ENCODE assay signal across 30 cellular contexts in genomic region chr11:96277696-96278038, GRCh38.
DNase-seq lines count a peak whose midpoint lies in the region; ATAC-seq, FAIRE-seq and TF ChIP-seq lines count a peak whose summit lies in the region.
"Had no signal": no experiment of that assay in that cellular context is flagged by ENCODE, and none has a peak within 500 bp of the region (broad histone marks: within the 10 kb centered on the region; RNA-seq: fewer than 3 reads in every experiment).

No MANE protein-coding gene starts in this region.

- H3K4me1 Mint-ChIP-seq in astrocyte (ENCODE audit: low read depth, unreplicated experiment): peaks cover 38% of the 10 kb centered on the region
- peaks cover 67% of the 10 kb centered on the region for H3K4me1 Mint-ChIP-seq in mesothelial cell of epicardium
- H3K4me1 Mint-ChIP-seq in immature natural killer cell: peaks cover 12 to 30% of the 10 kb centered on the region in 2 donors

- TF ChIP-seq CTCF in mammary epithelial cell (conservative IDR thresholded peaks at IDR 0.05 in 1 of 2, IDR thresholded peaks at IDR 0.05 in 1 of 2; ENCODE audit: extremely low read depth in 1 of 2, insufficient read depth in 1 of 2, low read depth in 1 of 2, low read length in 2 of 2): no peak
- no peak for TF ChIP-seq CTCF in breast epithelium (IDR thresholded peaks at IDR 0.05)
- no peak for TF ChIP-seq CTCF in astrocyte (IDR thresholded peaks at IDR 0.05; ENCODE audit: insufficient read depth, low read depth, low read length)
- no peak for TF ChIP-seq CTCF in mesothelial cell of epicardium (IDR thresholded peaks at IDR 0.05; ENCODE audit: unreplicated experiment)
- TF ChIP-seq CTCF in uterus (IDR thresholded peaks at IDR 0.05): no peak

- no peak for FAIRE-seq in astrocyte (lab: Jason Lieb, UNC)
- FAIRE-seq: pancreas, urothelium cell line had no signal

- peaks cover 41% of the 10 kb centered on the region for H3K4me1 ChIP-seq in mammary epithelial cell (ENCODE audit: insufficient read depth, low read length)
- peaks cover 0 to 11% of the 10 kb centered on the region in 2 donors for H3K4me1 ChIP-seq in breast epithelium
- H3K4me1 ChIP-seq in astrocyte (ENCODE audit: insufficient read depth, low read length): peaks cover 11% of the 10 kb centered on the region
- H3K4me1 ChIP-seq in uterus: peaks cover 0 to 7% of the 10 kb centered on the region in 2 donors
- H3K4me1 ChIP-seq: BLaER1 had no signal

- H3K9me3 ChIP-seq in mammary epithelial cell (replicated peaks; ENCODE audit: insufficient read depth, low read length): no peaks in the 10 kb centered on the region
- H3K9me3 ChIP-seq in breast epithelium: no peaks in the 10 kb centered on the region
- H3K9me3 ChIP-seq in astrocyte (ENCODE audit: insufficient read depth, low read depth, low read length): no peaks in the 10 kb centered on the region
- no peaks in the 10 kb centered on the region for H3K9me3 ChIP-seq in uterus
- H3K9me3 ChIP-seq: BLaER1, heart right ventricle, lower lobe of right lung, pancreas, suprapubic skin had no signal

- H2AFZ ChIP-seq in mammary epithelial cell (ENCODE audit: low read depth, low read length) (no peak overlapping the region), astrocyte (ENCODE audit: low read depth, low read length) (no peak overlapping the region)

- dilution Hi-C loops in mammary epithelial cell (cut with HindIII; ENCODE audit: low sequenced_read_pairs): loop anchor here (5.0 kb wide), 1 partner anchor 40 kb away; no protein-coding TSS in a partner anchor

- CTCF ChIA-PET in mammary epithelial cell (lab: Charles Lee; ENCODE audit: low non-redundant PET): no interaction called here

- no TSS peak for BruUV-seq in mammary epithelial cell (replicated peaks; lab: Mats Ljungman, UMichigan)

- H3K4me3 Mint-ChIP-seq in astrocyte (ENCODE audit: unreplicated experiment): no peak overlapping the region
- H3K4me3 Mint-ChIP-seq in mesothelial cell of epicardium: no peak overlapping the region
- no peak overlapping the region for H3K4me3 Mint-ChIP-seq in immature natural killer cell
- H3K4me3 Mint-ChIP-seq: activated CD4-positive, alpha-beta T cell treated with anti-CD3 and anti-CD28 coated beads, Interleukin-2, amount 10 ng/mL, durations not matched to agents 24 days and 14 days; central memory CD8-positive, alpha-beta T cell; endodermal cell; stimulated activated naive B cell treated with anti-CD40 and anti-IgM and Interleukin-4, amounts not matched to agents 10 μg/mL and 1 μg/mL and 100 μg/mL, for 72 hours had no signal

- H3K27ac ChIP-seq in mammary epithelial cell (ENCODE audit: insufficient read depth, low read depth, low read length) (peak overlapping the region; percentile 89), breast epithelium (peak overlapping the region in 1 of 2 donors; percentile 75), astrocyte (ENCODE audit: low read depth, low read length) (no peak overlapping the region), uterus (peak overlapping the region; percentile 32 to 44)
- H3K27ac ChIP-seq: BLaER1, heart right ventricle, lower lobe of right lung, suprapubic skin had no signal

- no peak overlapping the region for H3K4me3 ChIP-seq in mammary epithelial cell (replicated peaks in 1 of 3; ENCODE audit: insufficient read depth in 1 of 3, low read depth in 2 of 3, low read length in 3 of 3)
- no peak overlapping the region for H3K4me3 ChIP-seq in breast epithelium
- H3K4me3 ChIP-seq in astrocyte (ENCODE audit: insufficient read depth, low read depth, low read length): no peak overlapping the region
- no peak overlapping the region for H3K4me3 ChIP-seq in uterus
- H3K4me3 ChIP-seq: BLaER1, heart right ventricle, lower lobe of right lung, pancreas, skin epidermis, suprapubic skin had no signal

- H4K20me1 ChIP-seq in mammary epithelial cell (ENCODE audit: insufficient read depth, low read length) (no peaks in the 10 kb centered on the region), astrocyte (ENCODE audit: insufficient read depth, low read length) (peaks cover 11% of the 10 kb centered on the region)
- H4K20me1 ChIP-seq: BLaER1 had no signal

- DNase-seq in mammary epithelial cell: no peak
- no peak for DNase-seq in breast epithelium (ENCODE audit: low spot score in 2 of 2)
- DNase-seq in astrocyte (ENCODE audit: low read depth): no peak
- DNase-seq in mesothelial cell of epicardium (ENCODE audit: low spot score in 2 of 2, unreplicated experiment in 2 of 2): no peak
- DNase-seq in uterus: no peak
- no peak for DNase-seq in immature natural killer cell
- no peak for DNase-seq in Right ventricle myocardium inferior (ENCODE audit: missing footprints)
- DNase-seq: activated CD4-positive, alpha-beta T cell treated with anti-CD3 and anti-CD28 coated beads, Interleukin-2, amount 10 ng/mL, durations not matched to agents 24 days and 14 days; activated effector memory CD4-positive, alpha-beta T cell treated with anti-CD3 and anti-CD28 coated beads, Interleukin-2, amount 50 U/mL, for 16 hours; dermis blood vessel endothelial cell; DMS153; endodermal cell; foreskin keratinocyte; H7; heart right ventricle; Kasumi-1; lower lobe of right lung; NCI-H2029; NCI-H524 treated with DMSO at 0.1 percent for 48 hours; pancreas; SIG-M5; stimulated activated naive B cell treated with anti-CD40 and anti-IgM and Interleukin-4, amounts not matched to agents 10 μg/mL and 1 μg/mL and 100 μg/mL, for 72 hours; SW 1271; T1000 had no signal

- peaks cover 2% of the 10 kb centered on the region for H3K9me3 Mint-ChIP-seq in astrocyte (ENCODE audit: unreplicated experiment)
- H3K9me3 Mint-ChIP-seq in mesothelial cell of epicardium: no peaks in the 10 kb centered on the region
- no peaks in the 10 kb centered on the region for H3K9me3 Mint-ChIP-seq in immature natural killer cell
- H3K9me3 Mint-ChIP-seq: activated CD4-positive, alpha-beta T cell treated with anti-CD3 and anti-CD28 coated beads, Interleukin-2, amount 10 ng/mL, durations not matched to agents 24 days and 14 days; central memory CD8-positive, alpha-beta T cell; endodermal cell; stimulated activated naive B cell treated with anti-CD40 and anti-IgM and Interleukin-4, amounts not matched to agents 10 μg/mL and 1 μg/mL and 100 μg/mL, for 72 hours had no signal

- H3K36me3 Mint-ChIP-seq in astrocyte (ENCODE audit: low read depth, unreplicated experiment): peaks cover under 1% of the 10 kb centered on the region
- H3K36me3 Mint-ChIP-seq in mesothelial cell of epicardium: peaks cover 2% of the 10 kb centered on the region
- H3K36me3 Mint-ChIP-seq in immature natural killer cell: peaks cover 0 to 6% (median 0%) of the 10 kb centered on the region in 3 donors

- H3K36me3 ChIP-seq in mammary epithelial cell (ENCODE audit: insufficient read depth, low read length) (no peaks in the 10 kb centered on the region), breast epithelium (no peaks in the 10 kb centered on the region), astrocyte (ENCODE audit: insufficient read depth, low read length) (no peaks in the 10 kb centered on the region), uterus (no peaks in the 10 kb centered on the region)
- H3K36me3 ChIP-seq: BLaER1, heart right ventricle, lower lobe of right lung, pancreas, suprapubic skin had no signal

- intact Hi-C loops in mammary epithelial cell (cut with micrococcal nuclease) (loop anchor here (2.0 kb wide), 1 partner anchor 15 kb away; no protein-coding TSS in a partner anchor), breast epithelium (cut with DNase I; ENCODE audit: low total_unique reads) (no loop called here), uterus (cut with DNase I; ENCODE audit: low total_unique reads) (no loop called here), Right ventricle myocardium inferior (cut with DNase I) (no loop called here)

- H3K9ac ChIP-seq in mammary epithelial cell (ENCODE audit: insufficient read depth, low read length) (no peak overlapping the region), astrocyte (ENCODE audit: low read length) (no peak overlapping the region)
- H3K9ac ChIP-seq: BLaER1 had no signal

- no peak overlapping the region for H3K4me2 ChIP-seq in mammary epithelial cell (ENCODE audit: insufficient read depth, low read depth, low read length)
- peak overlapping the region; percentile 2 for H3K4me2 ChIP-seq in astrocyte (ENCODE audit: low read length)
- H3K4me2 ChIP-seq: BLaER1 had no signal

- H3K27me3 ChIP-seq in mammary epithelial cell (ENCODE audit: insufficient read depth, low read length) (no peaks in the 10 kb centered on the region), breast epithelium (no peaks in the 10 kb centered on the region), astrocyte (ENCODE audit: insufficient read depth, low read length) (no peaks in the 10 kb centered on the region), uterus (no peaks in the 10 kb centered on the region)
- H3K27me3 ChIP-seq: BLaER1, foreskin keratinocyte, heart right ventricle, pancreas, suprapubic skin had no signal

- TF ChIP-seq POLR2A in breast epithelium (IDR thresholded peaks at IDR 0.05): no peak
- TF ChIP-seq POLR2A in uterus (IDR thresholded peaks at IDR 0.05): no peak

- ATAC-seq in Right ventricle myocardium inferior (no peak), HG03025 (IDR thresholded peaks at IDR 0.05; ENCODE audit: low FRiP score, unreplicated experiment) (no peak)

- in situ Hi-C loops in mammary epithelial cell (cut with MboI; ENCODE audit: low sequenced_read_pairs in 2 of 2): loop anchor here in 1 of 2 donors (5.0 kb wide), 1 partner anchor 65 kb away; the partner anchor contains the start of gene MAML2

- H3K27ac Mint-ChIP-seq in astrocyte (ENCODE audit: unreplicated experiment) (no peak overlapping the region), mesothelial cell of epicardium (peak overlapping the region; percentile 78), immature natural killer cell (no peak overlapping the region)
- H3K27ac Mint-ChIP-seq: activated CD4-positive, alpha-beta T cell treated with anti-CD3 and anti-CD28 coated beads, Interleukin-2, amount 10 ng/mL, durations not matched to agents 24 days and 14 days; endodermal cell; stimulated activated naive B cell treated with anti-CD40 and anti-IgM and Interleukin-4, amounts not matched to agents 10 μg/mL and 1 μg/mL and 100 μg/mL, for 72 hours had no signal

- peaks cover 18% of the 10 kb centered on the region for H3K79me2 ChIP-seq in mammary epithelial cell (ENCODE audit: insufficient read depth, low read length)
- peaks cover 60% of the 10 kb centered on the region for H3K79me2 ChIP-seq in astrocyte (ENCODE audit: insufficient read depth, low read length)

- no peaks in the 10 kb centered on the region for H3K27me3 Mint-ChIP-seq in astrocyte (ENCODE audit: low read depth, unreplicated experiment)
- no peaks in the 10 kb centered on the region for H3K27me3 Mint-ChIP-seq in mesothelial cell of epicardium (ENCODE audit: low read depth)
- peaks cover 0 to 1% (median 0%) of the 10 kb centered on the region in 3 donors for H3K27me3 Mint-ChIP-seq in immature natural killer cell (ENCODE audit: low read depth in 3 of 3)
- H3K27me3 Mint-ChIP-seq: activated CD4-positive, alpha-beta T cell treated with anti-CD3 and anti-CD28 coated beads, Interleukin-2, amount 10 ng/mL, durations not matched to agents 24 days and 14 days; central memory CD8-positive, alpha-beta T cell; stimulated activated naive B cell treated with anti-CD40 and anti-IgM and Interleukin-4, amounts not matched to agents 10 μg/mL and 1 μg/mL and 100 μg/mL, for 72 hours had no signal
